Comparison of ENCODE assay signal across 23 cellular contexts in genomic region chrX:2801223-2801622, GRCh38. TPM values are rescaled to one million over a fixed set of nuclear protein-coding genes. Genes with fewer than 3 reads are reported as not detected.
DNase-seq lines count a peak whose midpoint lies in the region; ATAC-seq and TF ChIP-seq lines count a peak whose summit lies in the region.
"Had no signal": no experiment of that assay in that cellular context is flagged by ENCODE, and none has a peak within 500 bp of the region (broad histone marks: within the 10 kb centered on the region; RNA-seq: fewer than 3 reads in every experiment).

No MANE protein-coding gene starts in this region.

- H3K27ac ChIP-seq in coronary artery (no peak overlapping the region), iPS-20b (ENCODE audit: low read length) (peak overlapping the region; percentile 83), tibial artery (no peak overlapping the region)
- H3K27ac ChIP-seq: Peyer's patch had no signal

- no peaks in the 10 kb centered on the region; the same call in 1 of the 2 replicates for H3K27me3 Mint-ChIP-seq in HFFc6 (ENCODE audit: insufficient read depth)

- H3K4me3 ChIP-seq in coronary artery (no peak overlapping the region), iPS-20b (ENCODE audit: low read length) (peak overlapping the region; percentile 67), tibial artery (no peak overlapping the region)
- H3K4me3 ChIP-seq: Peyer's patch had no signal

- H3K4me1 Mint-ChIP-seq in HFFc6 (ENCODE audit: low read depth) = peaks cover 37% of the 10 kb centered on the region

- DNase-seq in HFFc6 = no peak
- peak; percentile 24 for DNase-seq in coronary artery (ENCODE audit: low spot score)
- DNase-seq in Kasumi-1 (lab: John Stamatoyannopoulos, UW) = no peak
- no peak for DNase-seq in tibial artery
- DNase-seq: ACHN; AML-193; COR-L47; DMS 273 treated with DMSO at 0.1 percent for 48 hours; DND-41; GDM1; MM.1S; NCI-H1092 treated with DMSO at 0.1 percent for 48 hours; NCI-H146; NCI-H510A; NCI-H748 treated with DMSO at 0.1 percent for 48 hours; NK-92 treated with Interleukin-12 subunit alpha and Interleukin-12 subunit beta, amount 100 ng/mL, for 24 hours; Peyer's patch had no signal

- intact Hi-C loops in tibial artery (cut with DNase I; ENCODE audit: low total_unique reads) = no loop called here

- H3K9me3 ChIP-seq in iPS-20b (ENCODE audit: insufficient read depth, low read depth, low read length) (no peaks in the 10 kb centered on the region), tibial artery (no peaks in the 10 kb centered on the region)
- H3K9me3 ChIP-seq: Peyer's patch had no signal

- H3K4me3 Mint-ChIP-seq in HFFc6 = no peak overlapping the region
- H3K4me3 Mint-ChIP-seq: IgD-negative memory B cell had no signal

- H3K36me3 ChIP-seq in iPS-20b (ENCODE audit: insufficient read depth, low read depth, low read length) = no peaks in the 10 kb centered on the region
- no peaks in the 10 kb centered on the region for H3K36me3 ChIP-seq in tibial artery
- H3K36me3 ChIP-seq: Peyer's patch had no signal

- H3K4me1 ChIP-seq in iPS-20b (ENCODE audit: insufficient read depth, low read length) (peaks cover 13% of the 10 kb centered on the region; the same call in 1 of the 2 replicates), tibial artery (peaks cover 0 to 6% (median 0%) of the 10 kb centered on the region in 4 donors)
- H3K4me1 ChIP-seq: Peyer's patch had no signal

- H3K9me3 Mint-ChIP-seq in HFFc6 = no peaks in the 10 kb centered on the region
- H3K9me3 Mint-ChIP-seq: IgD-negative memory B cell had no signal

- H3K36me3 Mint-ChIP-seq in HFFc6 (ENCODE audit: low read depth) = no peaks in the 10 kb centered on the region
- H3K36me3 Mint-ChIP-seq: IgD-negative memory B cell had no signal

- TF ChIP-seq CTCF in HFFc6 (IDR thresholded peaks at IDR 0.05) = no peak
- no peak for TF ChIP-seq CTCF in coronary artery (IDR thresholded peaks at IDR 0.05)
- no peak for TF ChIP-seq CTCF in tibial artery (IDR thresholded peaks at IDR 0.05)

- H3K27me3 ChIP-seq in iPS-20b (ENCODE audit: insufficient read depth, low read length) = no peaks in the 10 kb centered on the region
- H3K27me3 ChIP-seq in tibial artery = no peaks in the 10 kb centered on the region
- H3K27me3 ChIP-seq: Peyer's patch had no signal

- peak overlapping the region; percentile 38; the same call in 1 of the 2 replicates for H3K27ac Mint-ChIP-seq in HFFc6
- H3K27ac Mint-ChIP-seq: IgD-negative memory B cell had no signal

- ATAC-seq in HG02623 (IDR thresholded peaks at IDR 0.05; ENCODE audit: unreplicated experiment) (no peak), HG03175 (IDR thresholded peaks at IDR 0.05; ENCODE audit: unreplicated experiment) (no peak)

- H3K9ac ChIP-seq in iPS-20b (ENCODE audit: low read depth, low read length) = peak overlapping the region; percentile 83; the same call in 1 of the 2 replicates

RNA-seq across cellular contexts. Expression of gene GYG2, which starts 27.5 kb away (rescaled TPM):
- under 1 TPM in 4 of 6 experiments, not detected in 2; 0.35 to 0.79 (median 0.51) TPM for total RNA-seq in HFFc6 (2021; fragmentation: NEBNext Ultra II Directional; extraction: Animal tissue kit (Norgen Biotek cat#: 25700))
- total RNA-seq: HT-29 had no signal

RNA-seq across cellular contexts. Expression of gene XG, which starts 49.4 kb away (rescaled TPM):
- under 1 TPM in 5 of 6 experiments, not detected in 1; 0.07 to 0.48 (median 0.31) TPM for total RNA-seq in HFFc6 (2021; fragmentation: NEBNext Ultra II Directional; extraction: Animal tissue kit (Norgen Biotek cat#: 25700))
- total RNA-seq: HT-29, SK-MEL-5 had no signal
